ENCODE assay signal across 8 cellular contexts in genomic region chrX:154370300-154370881, GRCh38. TPM values are rescaled to one million over a fixed set of nuclear protein-coding genes. Genes with fewer than 3 reads are reported as not detected.
DNase-seq lines count a peak whose midpoint lies in the region; TF ChIP-seq lines count a peak whose summit lies in the region.

No MANE protein-coding gene starts in this region.

- POLR2A ChIA-PET in activated CD4-positive, alpha-beta memory T cell treated with anti-CD3 and anti-CD28 coated beads for 36 hours (lab: Charles Lee): interaction anchor here (1.0 kb wide), 1 partner anchor 145 kb away, joined by 3 read pairs; the partner anchor contains the start of gene FAM3A

- CTCF ChIA-PET in activated CD4-positive, alpha-beta memory T cell treated with anti-CD3 and anti-CD28 coated beads for 36 hours (lab: Charles Lee): no interaction called here

- DNase-seq in T-helper 1 cell (no peak), left ventricle myocardium inferior (peak; percentile 31), NCI-H2107 (lab: John Stamatoyannopoulos, UW) (no peak), SW 1271 (lab: John Stamatoyannopoulos, UW) (no peak), NCI-H1694 (lab: John Stamatoyannopoulos, UW) (no peak)
- no peak for DNase-seq in activated CD4-positive, alpha-beta memory T cell treated with anti-CD3 and anti-CD28 coated beads for 36 hours

- H3K27ac ChIP-seq in left ventricle myocardium inferior (replicated peaks) (peak overlapping the region; percentile 95), skin epidermis (peak overlapping the region; percentile 15 to 98 (median 88))

- intact Hi-C loops in activated CD4-positive, alpha-beta memory T cell treated with anti-CD3 and anti-CD28 coated beads for 36 hours (cut with micrococcal nuclease): loop anchor here (10.0 kb wide), 1 partner anchor 396 kb away; the partner anchor contains the start of genes HCFC1 and TMEM187
- intact Hi-C loops in left ventricle myocardium inferior (cut with micrococcal nuclease): no loop called here

- H3K27me3 Mint-ChIP-seq in T-helper 1 cell treated with Interleukin-12 subunit alpha and Interleukin-12 subunit beta and Interleukin-4 antibody, amounts not matched to agents 30 μg/mL and 1 μg/mL, for 36 hours (ENCODE audit: low read depth): no peaks in the 10 kb centered on the region
- no peaks in the 10 kb centered on the region for H3K27me3 Mint-ChIP-seq in activated CD4-positive, alpha-beta memory T cell treated with anti-CD3 and anti-CD28 coated beads for 36 hours

- H3K4me1 Mint-ChIP-seq in T-helper 1 cell treated with Interleukin-12 subunit alpha and Interleukin-12 subunit beta and Interleukin-4 antibody, amounts not matched to agents 30 μg/mL and 1 μg/mL, for 36 hours (ENCODE audit: low read depth): peaks cover 23% of the 10 kb centered on the region
- peaks cover 25% of the 10 kb centered on the region for H3K4me1 Mint-ChIP-seq in activated CD4-positive, alpha-beta memory T cell treated with anti-CD3 and anti-CD28 coated beads for 36 hours (ENCODE audit: low read depth)

- H3K36me3 ChIP-seq in left ventricle myocardium inferior: peaks cover 25% of the 10 kb centered on the region

- no peaks in the 10 kb centered on the region for H3K9me3 Mint-ChIP-seq in T-helper 1 cell treated with Interleukin-12 subunit alpha and Interleukin-12 subunit beta and Interleukin-4 antibody, amounts not matched to agents 30 μg/mL and 1 μg/mL, for 36 hours
- H3K9me3 Mint-ChIP-seq in activated CD4-positive, alpha-beta memory T cell treated with anti-CD3 and anti-CD28 coated beads for 36 hours: no peaks in the 10 kb centered on the region

- H3K4me3 ChIP-seq in left ventricle myocardium inferior (peak overlapping the region; percentile 87), skin epidermis (peak overlapping the region; percentile 56 to 74 (median 64))

- H3K27me3 ChIP-seq in left ventricle myocardium inferior (ENCODE audit: low read depth): no peaks in the 10 kb centered on the region

- peaks cover 15% of the 10 kb centered on the region for H3K36me3 Mint-ChIP-seq in T-helper 1 cell treated with Interleukin-12 subunit alpha and Interleukin-12 subunit beta and Interleukin-4 antibody, amounts not matched to agents 30 μg/mL and 1 μg/mL, for 36 hours (ENCODE audit: low read depth)
- H3K36me3 Mint-ChIP-seq in activated CD4-positive, alpha-beta memory T cell treated with anti-CD3 and anti-CD28 coated beads for 36 hours: peaks cover 17% of the 10 kb centered on the region

- H3K9me3 ChIP-seq in left ventricle myocardium inferior (replicated peaks): no peaks in the 10 kb centered on the region

- H3K27ac Mint-ChIP-seq in T-helper 1 cell treated with Interleukin-12 subunit alpha and Interleukin-12 subunit beta and Interleukin-4 antibody, amounts not matched to agents 30 μg/mL and 1 μg/mL, for 36 hours: peak overlapping the region; percentile 88
- peak overlapping the region; percentile 96 for H3K27ac Mint-ChIP-seq in activated CD4-positive, alpha-beta memory T cell treated with anti-CD3 and anti-CD28 coated beads for 36 hours

- H3K4me3 Mint-ChIP-seq in T-helper 1 cell treated with Interleukin-12 subunit alpha and Interleukin-12 subunit beta and Interleukin-4 antibody, amounts not matched to agents 30 μg/mL and 1 μg/mL, for 36 hours: peak overlapping the region; percentile 90
- H3K4me3 Mint-ChIP-seq in activated CD4-positive, alpha-beta memory T cell treated with anti-CD3 and anti-CD28 coated beads for 36 hours: peak overlapping the region; percentile 96

- peaks cover 75% of the 10 kb centered on the region for H3K4me1 ChIP-seq in left ventricle myocardium inferior

- TF ChIP-seq CTCF in left ventricle myocardium inferior (IDR thresholded peaks at IDR 0.05; ENCODE audit: borderline replicate concordance): no peak

RNA-seq across cellular contexts. Expression of gene FLNA, which starts 4.0 kb away (rescaled TPM):
- 1,000 to 10,000 TPM; 1,023 to 1,032 TPM for total RNA-seq in activated CD4-positive, alpha-beta memory T cell treated with anti-CD3 and anti-CD28 coated beads for 36 hours
- 225 TPM for total RNA-seq in left ventricle myocardium inferior

RNA-seq across cellular contexts. Expression of gene EMD, which starts 8.7 kb away (rescaled TPM):
- total RNA-seq in activated CD4-positive, alpha-beta memory T cell treated with anti-CD3 and anti-CD28 coated beads for 36 hours: 10 to 100 TPM; 75.8 to 79.1 TPM
- 55.6 TPM for total RNA-seq in left ventricle myocardium inferior

RNA-seq across cellular contexts. Expression of gene RPL10, which starts 27.8 kb away (rescaled TPM):
- 1,000 to 10,000 TPM; 3,597 to 3,654 TPM for total RNA-seq in activated CD4-positive, alpha-beta memory T cell treated with anti-CD3 and anti-CD28 coated beads for 36 hours
- total RNA-seq in left ventricle myocardium inferior: 1,850 TPM

RNA-seq across cellular contexts. Expression of gene DNASE1L1, which starts 38.7 kb away (rescaled TPM):
- 10 to 100 TPM; 12.5 to 13.3 TPM for total RNA-seq in activated CD4-positive, alpha-beta memory T cell treated with anti-CD3 and anti-CD28 coated beads for 36 hours
- total RNA-seq in left ventricle myocardium inferior: 56.3 TPM

RNA-seq across cellular contexts. Expression of gene TAFAZZIN, which starts 40.9 kb away (rescaled TPM):
- total RNA-seq in activated CD4-positive, alpha-beta memory T cell treated with anti-CD3 and anti-CD28 coated beads for 36 hours: 10 to 100 TPM; 58.6 to 66.4 TPM
- 39.8 TPM for total RNA-seq in left ventricle myocardium inferior
